In genomic region chr2:64404743-64405142, GRCh38 we compare ENCODE assay signal across 9 cellular contexts. TPM values are rescaled to one million over a fixed set of nuclear protein-coding genes. Genes with fewer than 3 reads are reported as not detected.
A peak's percentile ranks its signal among the peaks of the same experiment; 100 is the strongest.
DNase-seq lines count a peak whose midpoint lies in the region; ATAC-seq, FAIRE-seq and TF ChIP-seq lines count a peak whose summit lies in the region.
"Had no signal": no experiment of that assay in that cellular context is flagged by ENCODE, and none has a peak within 500 bp of the region (broad histone marks: within the 10 kb centered on the region; RNA-seq: fewer than 3 reads in every experiment).

No MANE protein-coding gene starts in this region.

- H3K27ac ChIP-seq in GM12878 (ENCODE audit: control insufficient read depth, insufficient read depth) (no peak overlapping the region), right cardiac atrium (ENCODE audit: low read length) (peak overlapping the region; percentile 98), pancreas (peak overlapping the region; percentile 39 to 72 (median 60))
- H3K27ac ChIP-seq in CD8-positive, alpha-beta memory T cell (ENCODE audit: low read depth, low read length), result no peak overlapping the region

- no peaks in the 10 kb centered on the region for H3K27me3 ChIP-seq in GM12878 (replicated peaks in 1 of 2; ENCODE audit: control insufficient read depth in 2 of 2, insufficient read depth in 2 of 2, low read length in 1 of 2)
- no peaks in the 10 kb centered on the region for H3K27me3 ChIP-seq in right cardiac atrium (ENCODE audit: control insufficient read depth, insufficient read depth)
- H3K27me3 ChIP-seq in pancreas, result no peaks in the 10 kb centered on the region
- H3K27me3 ChIP-seq in CD8-positive, alpha-beta memory T cell (ENCODE audit: insufficient read depth, low read length, poor library complexity, severe bottlenecking), result no peaks in the 10 kb centered on the region

- SMC1A ChIA-PET in GM12878 (lab: Charles Lee; ENCODE audit: uncharacterized antibody, unreplicated experiment), result no interaction called here

- no peaks in the 10 kb centered on the region for H3K9me3 Mint-ChIP-seq in activated CD4-positive, alpha-beta T cell treated with anti-CD3 and anti-CD28 coated beads, Interleukin-2, amount 10 ng/mL, durations not matched to agents 24 days and 14 days
- H3K9me3 Mint-ChIP-seq in CD8-positive, alpha-beta memory T cell, result no peaks in the 10 kb centered on the region

- H3K9me3 ChIP-seq in GM12878 (replicated peaks; ENCODE audit: control insufficient read depth, insufficient read depth, low read length), result peaks cover 5% of the 10 kb centered on the region; the same call in 2 of the 3 replicates
- H3K9me3 ChIP-seq in right cardiac atrium (ENCODE audit: control insufficient read depth, low read length), result no peaks in the 10 kb centered on the region
- H3K9me3 ChIP-seq in pancreas, result no peaks in the 10 kb centered on the region
- H3K9me3 ChIP-seq in CD8-positive, alpha-beta memory T cell (ENCODE audit: low read length), result no peaks in the 10 kb centered on the region
- H3K9me3 ChIP-seq: Caco-2 had no signal

- no peaks in the 10 kb centered on the region for H3K79me2 ChIP-seq in GM12878 (ENCODE audit: control insufficient read depth, insufficient read depth, low read length)

- H3K36me3 Mint-ChIP-seq in activated CD4-positive, alpha-beta T cell treated with anti-CD3 and anti-CD28 coated beads, Interleukin-2, amount 10 ng/mL, durations not matched to agents 24 days and 14 days (ENCODE audit: low read depth), result no peaks in the 10 kb centered on the region
- no peaks in the 10 kb centered on the region for H3K36me3 Mint-ChIP-seq in CD8-positive, alpha-beta memory T cell

- no peak for TF ChIP-seq EP300 in GM12878 (IDR thresholded peaks at IDR 0.05; ENCODE audit: borderline replicate concordance in 1 of 2, control insufficient read depth in 1 of 2, low read depth in 2 of 2, low read length in 2 of 2)

- intact Hi-C loops in GM12878 (cut with micrococcal nuclease; ENCODE audit: unreplicated experiment) (no loop called here), right cardiac atrium (cut with DNase I) (loop anchor here in 2 of 4 donors (10.0 kb wide), 1 partner anchor 50 kb away; the partner anchor contains the start of gene LGALSL (in 2 of the 2)), pancreas (cut with DNase I) (no loop called here)
- intact Hi-C loops in activated CD4-positive, alpha-beta T cell treated with anti-CD3 and anti-CD28 coated beads, Interleukin-2, amount 10 ng/mL, durations not matched to agents 24 days and 14 days (cut with micrococcal nuclease), result no loop called here

- no peak for FAIRE-seq in GM12878 (lab: Jason Lieb, UNC)
- no peak for FAIRE-seq in pancreas (lab: Jason Lieb, UNC)

- DNase-seq in D341Med (ENCODE audit: low spot score), result peak; percentile 1
- no peak for DNase-seq in GM12878 (ENCODE audit: low read depth, low spot score)
- peak; percentile 75 to 78 (median 77) for DNase-seq in right cardiac atrium
- DNase-seq in pancreas, result peak in 3 of 6 donors; percentile 14 to 49 (median 30)
- DNase-seq in activated CD4-positive, alpha-beta T cell treated with anti-CD3 and anti-CD28 coated beads, Interleukin-2, amount 10 ng/mL, durations not matched to agents 24 days and 14 days, result no peak
- DNase-seq in CD8-positive, alpha-beta memory T cell, result no peak
- no peak for DNase-seq in NCI-H82 treated with DMSO at 0.1 percent for 48 hours (lab: John Stamatoyannopoulos, UW; ENCODE audit: unreplicated experiment)
- DNase-seq: Caco-2 had no signal

- BruUV-seq in GM12878 (replicated peaks; lab: Mats Ljungman, UMichigan), result no TSS peak

- 69% methylated on average over 9 of the region's 9 CpGs for WGBS in GM12878 (ENCODE audit: insufficient coverage, insufficient replicate concordance, low lambda C conversion rate, missing lambda C conversion rate)
- WGBS in right cardiac atrium, result 20% methylated on average over 9 of the region's 9 CpGs
- WGBS in pancreas, 2 donors, result 53 to 55% methylated on average over 9 of the region's 9 CpGs

- H3K9ac ChIP-seq in GM12878 (ENCODE audit: control insufficient read depth, insufficient read depth, low read length), result no peak overlapping the region

- TF ChIP-seq CTCF in GM12878 (IDR thresholded peaks at IDR 0.05 in 2 of 3, conservative IDR thresholded peaks at IDR 0.05 in 1 of 3; ENCODE audit: control insufficient read depth in 2 of 3, extremely low read depth in 1 of 3, insufficient read depth in 1 of 3, low read depth in 3 of 3, low read length in 3 of 3) (no peak), pancreas (IDR thresholded peaks at IDR 0.05) (no peak)

- H3K4me1 ChIP-seq in GM12878 (ENCODE audit: control insufficient read depth, insufficient read depth, low read length) (0 out of 2 replicates have a peak, but pooled peaks cover 3% of the 10 kb centered on the region), right cardiac atrium (ENCODE audit: control insufficient read depth, insufficient read depth, low read length) (peaks cover 24% of the 10 kb centered on the region), pancreas (peaks cover 17 to 32% (median 21%) of the 10 kb centered on the region in 3 donors)
- H3K4me1 ChIP-seq in CD8-positive, alpha-beta memory T cell (ENCODE audit: insufficient read depth, low read length), result no peaks in the 10 kb centered on the region

- H3K4me3 ChIP-seq in GM12878 (no peak overlapping the region), right cardiac atrium (ENCODE audit: low read length) (no peak overlapping the region), pancreas (no peak overlapping the region)
- no peak overlapping the region for H3K4me3 ChIP-seq in CD8-positive, alpha-beta memory T cell (ENCODE audit: low read length)

- no peak overlapping the region for H3K27ac Mint-ChIP-seq in activated CD4-positive, alpha-beta T cell treated with anti-CD3 and anti-CD28 coated beads, Interleukin-2, amount 10 ng/mL, durations not matched to agents 24 days and 14 days
- H3K27ac Mint-ChIP-seq in CD8-positive, alpha-beta memory T cell, result no peak overlapping the region

- no peaks in the 10 kb centered on the region for H4K20me1 ChIP-seq in GM12878 (ENCODE audit: control insufficient read depth, insufficient read depth)

- no peak for TF ChIP-seq POLR2A in GM12878 (IDR thresholded peaks at IDR 0.05; ENCODE audit: low read depth, low read length)

- H3K27me3 Mint-ChIP-seq in activated CD4-positive, alpha-beta T cell treated with anti-CD3 and anti-CD28 coated beads, Interleukin-2, amount 10 ng/mL, durations not matched to agents 24 days and 14 days, result peaks cover 16% of the 10 kb centered on the region
- H3K27me3 Mint-ChIP-seq in CD8-positive, alpha-beta memory T cell, result peaks cover 4 to 23% of the 10 kb centered on the region in 2 donors

- RAD21 ChIA-PET in GM12878 (lab: Charles Lee; ENCODE audit: unreplicated experiment), result no interaction called here

- H3K4me1 Mint-ChIP-seq in activated CD4-positive, alpha-beta T cell treated with anti-CD3 and anti-CD28 coated beads, Interleukin-2, amount 10 ng/mL, durations not matched to agents 24 days and 14 days, result peaks cover 2% of the 10 kb centered on the region
- H3K4me1 Mint-ChIP-seq in CD8-positive, alpha-beta memory T cell, result no peaks in the 10 kb centered on the region

- POLR2A ChIA-PET in GM12878 (lab: Charles Lee), result no interaction called here
- POLR2A ChIA-PET in CD8-positive, alpha-beta memory T cell (lab: Charles Lee), result no interaction called here

- TF ChIP-seq RAD21 in GM12878 (IDR thresholded peaks at IDR 0.05; ENCODE audit: insufficient read depth, low read depth, low read length), result no peak

- H3K4me3 Mint-ChIP-seq in activated CD4-positive, alpha-beta T cell treated with anti-CD3 and anti-CD28 coated beads, Interleukin-2, amount 10 ng/mL, durations not matched to agents 24 days and 14 days, result no peak overlapping the region
- no peak overlapping the region for H3K4me3 Mint-ChIP-seq in CD8-positive, alpha-beta memory T cell

- in situ Hi-C loops in GM12878 (cut with MboI), result no loop called here

- CTCF ChIA-PET in GM12878 (lab: Yijun Ruan, JAX), result interaction anchor here (1.0 kb wide), 1 partner anchor 16 kb away, joined by 3 read pairs; no protein-coding TSS in a partner anchor
- CTCF ChIA-PET in CD8-positive, alpha-beta memory T cell (lab: Charles Lee), result no interaction called here

- H3K36me3 ChIP-seq in GM12878 (ENCODE audit: control insufficient read depth in 2 of 2, insufficient read depth in 2 of 2, low read length in 1 of 2) (no peaks in the 10 kb centered on the region), pancreas (no peaks in the 10 kb centered on the region)
- no peaks in the 10 kb centered on the region for H3K36me3 ChIP-seq in CD8-positive, alpha-beta memory T cell (ENCODE audit: insufficient read depth, low read length)

- no peak for ATAC-seq in GM12878
- ATAC-seq in right cardiac atrium, result peak; percentile 33 to 63
- ATAC-seq in pancreas, result peak in 3 of 4 donors; percentile 2 to 24 (median 12)
- no peak for ATAC-seq in HG03108 (IDR thresholded peaks at IDR 0.05; ENCODE audit: unreplicated experiment)

- no peak overlapping the region for H3K4me2 ChIP-seq in GM12878 (ENCODE audit: control insufficient read depth, insufficient read depth)

- no peak overlapping the region for H2AFZ ChIP-seq in GM12878 (ENCODE audit: control insufficient read depth, low read depth, low read length)

TF ChIP-seq in GM12878, 131 proteins besides CTCF, POLR2A, EP300 and RAD21 (continues in another document):
- no peak for TF ChIP-seq CBFB (IDR thresholded peaks at IDR 0.05; ENCODE audit: low read depth)

RNA-seq across cellular contexts. Expression of gene LGALSL, which starts 49.2 kb away (rescaled TPM):
- 1.5 TPM in 2 replicates for total RNA-seq in GM12878 (2013; cell fraction: nucleolus; rRNA removed)
- total RNA-seq in GM12878 (2014; rRNA removed) (3.3 and 3.5 TPM in 2 replicates), GM12878 (2014; rRNA removed; fragmentation: Illumina TruSeq; extraction: Trizol) (5.9 and 6.4 TPM in 2 replicates), GM12878 (2021) (7.8 and 10.4 TPM in 2 replicates), right cardiac atrium (10 to 100 TPM; 11.5 to 19.1 (median 14.6) TPM), pancreas (1 to 10 TPM; 4.9 to 7.3 (median 5.8) TPM)
- 4.6 TPM for polyA plus RNA-seq in GM12878 (2011; ENCODE audit: low read depth)
- polyA plus RNA-seq in GM12878 (2011; rRNA removed) (9.1 and 9.6 TPM in 2 replicates), GM12878 (2014; fragmentation: Illumina TruSeq; extraction: Trizol) (4.9 and 8.7 TPM in 2 replicates), GM12878 (2014; fragmentation: Nextera tagmentation; extraction: Ambion mirVana) (1 to 10 TPM; 3.8 to 4.5 TPM), GM12878 (2014; rRNA removed) (4.7 and 8.5 TPM in 2 replicates), GM12878 (2016; fragmentation: Nextera tagmentation; extraction: Ambion mirVana) (1 to 10 TPM; 4.9 to 6.3 TPM), right cardiac atrium (8.1 TPM), pancreas (1 to 10 TPM; 3.5 to 8.6 TPM)
- 7.5 and 10.3 TPM in 2 replicates for polyA plus RNA-seq in GM12878 (2011; cell fraction: cytosol; rRNA removed)
- polyA plus RNA-seq in GM12878 (2011; cell fraction: nucleus; rRNA removed), result 3.6 and 4.8 TPM in 2 replicates
- polyA plus RNA-seq in GM12878 (2012), result 2.7 and 3.9 TPM in 2 replicates
- polyA minus RNA-seq in GM12878 (2011; rRNA and poly(A)+ RNA removed), result 8.8 and 10.7 TPM in 2 replicates
- polyA minus RNA-seq in GM12878 (2011; cell fraction: cytosol; rRNA and poly(A)+ RNA removed), result 2.5 and 3.2 TPM in 2 replicates
- polyA minus RNA-seq in GM12878 (2011; cell fraction: nucleus; rRNA and poly(A)+ RNA removed), result 0.96 and 1.2 TPM in 2 replicates
- total RNA-seq in activated CD4-positive, alpha-beta T cell treated with anti-CD3 and anti-CD28 coated beads, Interleukin-2, amount 10 ng/mL, durations not matched to agents 24 days and 14 days, result 1.4 and 2.8 TPM in 2 replicates
- under 1 TPM; 0.84 to 0.98 TPM for total RNA-seq in CD8-positive, alpha-beta memory T cell
- 0.72 TPM for polyA plus RNA-seq in CD8-positive, alpha-beta memory T cell

Comparison
In these comparisons a context has a peak if more than half of its experiments do, and no peak if none do; other contexts are left out.
1. DNase-seq: peak in D341Med (single experiment) and right cardiac atrium (3 of 3); none in GM12878 (single experiment), activated CD4-positive, alpha-beta T cell treated with anti-CD3 and anti-CD28 coated beads, Interleukin-2, amount 10 ng/mL, durations not matched to agents 24 days and 14 days (single experiment), CD8-positive, alpha-beta memory T cell (0 of 5) and NCI-H82 treated with DMSO at 0.1 percent for 48 hours (single experiment).
2. ATAC-seq: peak in right cardiac atrium (2 of 2) and pancreas (3 of 4); none in GM12878 (single experiment) and HG03108 (single experiment).
3. H3K27ac ChIP-seq: peak in right cardiac atrium (single experiment) and pancreas (4 of 4); none in GM12878 (single experiment) and CD8-positive, alpha-beta memory T cell (single experiment).